ENCODE assay signal across 15 cellular contexts in the genomic region with DNA sequence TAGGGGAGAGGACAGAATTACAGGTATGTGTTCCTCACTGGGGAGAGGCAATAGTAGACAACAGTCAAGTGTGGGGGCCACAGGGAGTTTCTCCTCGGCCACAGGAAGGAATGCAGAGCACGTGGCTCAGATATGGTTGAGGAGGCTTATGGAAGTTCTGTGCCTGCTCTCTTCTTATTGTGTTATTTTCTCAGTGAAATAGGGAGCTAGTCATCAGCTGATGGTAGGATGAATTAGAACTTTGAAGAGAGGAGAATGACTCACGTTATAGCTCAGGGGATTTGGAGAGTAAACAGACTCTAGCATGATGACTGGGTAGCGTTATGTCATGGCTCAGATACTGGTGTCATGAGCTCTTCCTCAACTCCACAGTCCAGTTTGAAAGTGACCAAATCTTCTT.
A peak's percentile ranks its signal among the peaks of the same experiment; 100 is the strongest.
DNase-seq lines count a peak whose midpoint lies in the region; ATAC-seq and TF ChIP-seq lines count a peak whose summit lies in the region.
"Had no signal": no experiment of that assay in that cellular context is flagged by ENCODE, and none has a peak within 500 bp of the region (broad histone marks: within the 10 kb centered on the region; RNA-seq: fewer than 3 reads in every experiment).

No MANE protein-coding gene starts in this region.

- TF ChIP-seq CTCF in AG09309 (IDR thresholded peaks at IDR 0.05; ENCODE audit: control insufficient read depth, insufficient read depth, low read depth, low read length, missing control alignments) (no peak), IMR-90 (conservative IDR thresholded peaks at IDR 0.05; ENCODE audit: low read depth, low read length) (no peak), mammary epithelial cell (conservative IDR thresholded peaks at IDR 0.05 in 1 of 2, IDR thresholded peaks at IDR 0.05 in 1 of 2; ENCODE audit: extremely low read depth in 1 of 2, insufficient read depth in 1 of 2, low read depth in 1 of 2, low read length in 2 of 2) (no peak), mucosa of descending colon (IDR thresholded peaks at IDR 0.05) (no peak)

- H2AK5ac ChIP-seq in IMR-90 (ENCODE audit: low read depth, low read length), result peak overlapping the region; percentile 54; the same call in 1 of the 2 replicates

- H3K9me3 ChIP-seq in IMR-90 (ENCODE audit: control insufficient read depth, insufficient read depth, low read length) (no peaks in the 10 kb centered on the region), mammary epithelial cell (replicated peaks; ENCODE audit: insufficient read depth, low read length) (no peaks in the 10 kb centered on the region), mucosa of descending colon (no peaks in the 10 kb centered on the region)

- H3K4me1 ChIP-seq in IMR-90 (ENCODE audit: control insufficient read depth, insufficient read depth, low read length), result peaks cover 5% of the 10 kb centered on the region; the same call in 1 of the 2 replicates
- no peaks in the 10 kb centered on the region for H3K4me1 ChIP-seq in mammary epithelial cell (ENCODE audit: insufficient read depth, low read length)
- H3K4me1 ChIP-seq in mucosa of descending colon (ENCODE audit: low read depth), result no peaks in the 10 kb centered on the region

- CTCF ChIA-PET in IMR-90 (lab: Yijun Ruan, JAX) (interaction anchor here (0.7 kb wide), 1 partner anchor 12 kb away, joined by 3 read pairs; no protein-coding TSS in a partner anchor), mammary epithelial cell (lab: Charles Lee; ENCODE audit: low non-redundant PET) (no interaction called here)

- H3K9me1 ChIP-seq in IMR-90 (ENCODE audit: insufficient read depth, low read length), result peaks cover 6% of the 10 kb centered on the region

- no TSS peak for BruUV-seq in IMR-90 (replicated peaks; lab: Mats Ljungman, UMichigan)
- no TSS peak for BruUV-seq in mammary epithelial cell (replicated peaks; lab: Mats Ljungman, UMichigan)

- H4K20me1 ChIP-seq in IMR-90 (ENCODE audit: insufficient read depth, low read length) (no peaks in the 10 kb centered on the region), mammary epithelial cell (ENCODE audit: insufficient read depth, low read length) (no peaks in the 10 kb centered on the region)

- H3K27me3 ChIP-seq in IMR-90 (ENCODE audit: control insufficient read depth, insufficient read depth, low read length), result no peaks in the 10 kb centered on the region
- H3K27me3 ChIP-seq in mammary epithelial cell (ENCODE audit: insufficient read depth, low read length), result peaks cover 6% of the 10 kb centered on the region

- 54% methylated on average over 3 of the region's 4 CpGs; no CpG with 5 or more reads in 1 of the 2 experiments for WGBS in IMR-90 (ENCODE audit: extremely low coverage in 2 of 2, insufficient read length in 1 of 2), 2 experiments
- WGBS in mammary epithelial cell (ENCODE audit: low coverage, missing lambda C conversion rate), result 71% methylated on average over 4 of the region's 4 CpGs

- no peak overlapping the region; the same call in 1 of the 2 replicates for H3K23ac ChIP-seq in IMR-90 (ENCODE audit: low read depth, low read length)

- H3K4me3 ChIP-seq in AG09309 (ENCODE audit: control insufficient read depth, low read depth, low read length), result no peak overlapping the region
- no peak overlapping the region for H3K4me3 ChIP-seq in IMR-90 (ENCODE audit: insufficient read depth, low read depth, low read length)
- no peak overlapping the region for H3K4me3 ChIP-seq in mammary epithelial cell (replicated peaks in 1 of 3; ENCODE audit: insufficient read depth in 1 of 3, low read depth in 2 of 3, low read length in 3 of 3)
- no peak overlapping the region for H3K4me3 ChIP-seq in mucosa of descending colon

- H3K4me2 ChIP-seq in IMR-90 (ENCODE audit: low read depth, low read length) (no peak overlapping the region; the same call in 1 of the 2 replicates), mammary epithelial cell (ENCODE audit: insufficient read depth, low read depth, low read length) (no peak overlapping the region)

- peak overlapping the region; percentile 62 for H2BK20ac ChIP-seq in IMR-90 (ENCODE audit: low read depth, low read length)

- peak overlapping the region; percentile 68 for H2BK120ac ChIP-seq in IMR-90 (ENCODE audit: low read depth, low read length)

- POLR2A ChIA-PET in IMR-90 (lab: Charles Lee; ENCODE audit: unreplicated experiment), result no interaction called here
- POLR2A ChIA-PET in naive thymus-derived CD8-positive, alpha-beta T cell (lab: Charles Lee), result no interaction called here

- H3K79me2 ChIP-seq in mammary epithelial cell (ENCODE audit: insufficient read depth, low read length), result no peaks in the 10 kb centered on the region

- H3K27ac Mint-ChIP-seq in naive thymus-derived CD8-positive, alpha-beta T cell, result no peak overlapping the region
- H3K27ac Mint-ChIP-seq: naive B cell had no signal

- H3K4me1 Mint-ChIP-seq in naive thymus-derived CD8-positive, alpha-beta T cell, result no peaks in the 10 kb centered on the region
- H3K4me1 Mint-ChIP-seq: naive B cell had no signal

- H3K18ac ChIP-seq in IMR-90 (ENCODE audit: low read depth, low read length), result peak overlapping the region; percentile 16; the same call in 1 of the 2 replicates

- peak overlapping the region; percentile 55 for H2BK5ac ChIP-seq in IMR-90 (ENCODE audit: low read depth, low read length, poor library complexity, severe bottlenecking)

- peak overlapping the region; percentile 34; the same call in 1 of the 2 replicates for H3K4ac ChIP-seq in IMR-90 (ENCODE audit: low read depth, low read length)

- H3K4me3 Mint-ChIP-seq in naive thymus-derived CD8-positive, alpha-beta T cell, result no peak overlapping the region
- H3K4me3 Mint-ChIP-seq: naive B cell had no signal

- peak overlapping the region; percentile 62 for H2AFZ ChIP-seq in IMR-90 (replicated peaks; ENCODE audit: low read length, poor library complexity)
- H2AFZ ChIP-seq in mammary epithelial cell (ENCODE audit: low read depth, low read length), result no peak overlapping the region

- H3K9me3 Mint-ChIP-seq in naive thymus-derived CD8-positive, alpha-beta T cell, result peaks cover 0 to 10% (median 4%) of the 10 kb centered on the region in 9 donors

- H3K27ac ChIP-seq in IMR-90 (ENCODE audit: insufficient read depth, low read length) (no peak overlapping the region), mammary epithelial cell (ENCODE audit: insufficient read depth, low read depth, low read length) (no peak overlapping the region)

- no peaks in the 10 kb centered on the region for H3K79me1 ChIP-seq in IMR-90 (ENCODE audit: low read depth in 1 of 2, low read length in 2 of 2)

- no peak overlapping the region for H3K56ac ChIP-seq in IMR-90 (ENCODE audit: extremely low read depth, insufficient read depth, low read length)

- TF ChIP-seq POLR2A in IMR-90 (IDR thresholded peaks at IDR 0.05; ENCODE audit: low read depth, low read length), result no peak

- no peaks in the 10 kb centered on the region for H3K36me3 Mint-ChIP-seq in naive thymus-derived CD8-positive, alpha-beta T cell
- H3K36me3 Mint-ChIP-seq: naive B cell had no signal

- TF ChIP-seq RAD21 in IMR-90 (IDR thresholded peaks at IDR 0.05; ENCODE audit: low read length), result peak; percentile 21; the same call in 1 of the 2 replicates

- peak; percentile 98 for ATAC-seq in IMR-90 (ENCODE audit: low read depth)
- ATAC-seq in naive thymus-derived CD8-positive, alpha-beta T cell, result no peak
- no peak for ATAC-seq in mucosa of descending colon

- peak overlapping the region; percentile 39 for H3K14ac ChIP-seq in IMR-90 (replicated peaks; ENCODE audit: low read depth, low read length)

- DNase-seq in AG09309 (ENCODE audit: low read depth), result peak; percentile 77
- peak; percentile 96 for DNase-seq in IMR-90
- peak; percentile 78 for DNase-seq in mammary epithelial cell
- peak; percentile 99 for DNase-seq in kidney glomerular epithelial cell (lab: John Stamatoyannopoulos, UW)
- no peak for DNase-seq in naive thymus-derived CD8-positive, alpha-beta T cell
- no peak for DNase-seq in activated T-cell treated with anti-CD3 and anti-CD28 coated beads for 4 hours
- DNase-seq in mucosa of descending colon, result no peak
- no peak for DNase-seq in hypothalamus (lab: John Stamatoyannopoulos, UW)
- DNase-seq: activated CD4-positive, alpha-beta T cell treated with anti-CD3 and anti-CD28 coated beads, Interleukin-2, amount 50 U/mL, for 48 hours; activated naive CD4-positive, alpha-beta T cell treated with Interleukin-2 at 50 U/mL for 16 hours; C1 segment of cervical spinal cord; H7; naive B cell; NCI-H526; stimulated activated naive CD4-positive, alpha-beta T cell treated with Interleukin-2 at 50 U/mL for 16 hours had no signal

- H2BK15ac ChIP-seq in IMR-90 (ENCODE audit: low read depth, low read length), result peak overlapping the region; percentile 48; the same call in 2 of the 3 replicates

- H4K91ac ChIP-seq in IMR-90 (ENCODE audit: insufficient read depth, low read depth, low read length), result no peak overlapping the region

- H4K5ac ChIP-seq in IMR-90 (ENCODE audit: low read depth, low read length), result peak overlapping the region; percentile 33; the same call in 1 of the 2 replicates

- intact Hi-C loops in IMR-90 (cut with micrococcal nuclease), result no loop called here
- intact Hi-C loops in mammary epithelial cell (cut with micrococcal nuclease), result no loop called here
- intact Hi-C loops in mucosa of descending colon (cut with DNase I, micrococcal nuclease), result loop anchor here in 1 of 2 donors (5.0 kb wide), 1 partner anchor 197 kb away; no protein-coding TSS in a partner anchor

- H4K8ac ChIP-seq in IMR-90 (ENCODE audit: low read depth in 2 of 2, low read length in 2 of 2), result peak overlapping the region in 1 of 2 experiments; percentile 38; a peak in 1 of 4 replicates

- no peak overlapping the region for H3K9ac ChIP-seq in IMR-90 (ENCODE audit: low read depth, low read length)
- H3K9ac ChIP-seq in mammary epithelial cell (ENCODE audit: insufficient read depth, low read length), result no peak overlapping the region

- no peak overlapping the region for H2AK9ac ChIP-seq in IMR-90 (replicated peaks; ENCODE audit: low read depth, low read length, poor library complexity)

- peaks cover 0 to 21% (median 8%) of the 10 kb centered on the region in 5 donors for H3K27me3 Mint-ChIP-seq in naive thymus-derived CD8-positive, alpha-beta T cell
- H3K27me3 Mint-ChIP-seq: naive B cell had no signal

- dilution Hi-C loops in IMR-90 (cut with HindIII; ENCODE audit: low sequenced_read_pairs, unreplicated experiment) (no loop called here), mammary epithelial cell (cut with HindIII; ENCODE audit: low sequenced_read_pairs) (loop anchor here (5.0 to 10.0 kb wide), 3 partner anchors 42 to 65 kb away; no protein-coding TSS in a partner anchor)

- in situ Hi-C loops in IMR-90 (cut with MboI; ENCODE audit: low sequenced_read_pairs), result no loop called here
- in situ Hi-C loops in mammary epithelial cell (cut with MboI; ENCODE audit: low sequenced_read_pairs in 2 of 2), result no loop called here

- H3K36me3 ChIP-seq in IMR-90 (ENCODE audit: control insufficient read depth, insufficient read depth, low read length) (no peaks in the 10 kb centered on the region), mammary epithelial cell (ENCODE audit: insufficient read depth, low read length) (no peaks in the 10 kb centered on the region), mucosa of descending colon (ENCODE audit: low read depth) (no peaks in the 10 kb centered on the region)

Comparison
In these comparisons a context has a peak if more than half of its experiments do, and no peak if none do; other contexts are left out.
1. DNase-seq: peak in AG09309 (single experiment), IMR-90 (single experiment), mammary epithelial cell (single experiment) and kidney glomerular epithelial cell (single experiment); none in naive thymus-derived CD8-positive, alpha-beta T cell (0 of 10), activated T-cell treated with anti-CD3 and anti-CD28 coated beads for 4 hours (single experiment), mucosa of descending colon (0 of 3) and hypothalamus (0 of 51).